In the genomic region with DNA sequence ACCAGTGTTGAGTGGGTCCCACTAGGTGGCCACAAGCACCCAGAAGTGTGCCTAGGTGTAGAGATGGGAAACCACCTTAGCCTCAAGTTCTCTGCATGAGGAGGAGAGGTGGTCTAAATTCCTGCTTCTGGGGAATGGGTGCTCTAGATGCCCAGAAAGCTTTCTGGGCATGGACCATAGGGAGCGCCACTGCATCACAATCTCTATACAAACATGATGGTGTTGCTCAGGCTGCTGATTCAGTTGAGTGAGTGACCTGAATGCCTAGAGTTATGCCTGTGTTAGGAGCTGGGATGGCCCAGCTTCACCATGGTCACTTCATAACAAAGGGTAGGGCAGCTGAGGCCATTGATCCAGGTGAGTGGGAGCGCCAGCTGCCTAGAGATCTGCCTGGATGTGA, we compare ENCODE assay signal across 24 cellular contexts.
"Had no signal": no experiment of that assay in that cellular context is flagged by ENCODE, and none has a peak within 500 bp of the region (broad histone marks: within the 10 kb centered on the region; RNA-seq: fewer than 3 reads in every experiment).

No MANE protein-coding gene starts in this region.

- FAIRE-seq: endothelial cell of umbilical vein, keratinocyte, small intestine had no signal

- DNase-seq: effector CD8-positive, alpha-beta T cell; foreskin keratinocyte; heart left ventricle; left ventricle myocardium superior; lower lobe of right lung; midbrain; naive thymus-derived CD4-positive, alpha-beta T cell; right lobe of liver; small intestine; stimulated activated CD4-positive, alpha-beta T cell treated with anti-CD3 and anti-CD28 coated beads, Interleukin-12 subunit alpha, Interleukin-12 subunit beta, amount 100 ng/mL, for 4 hours; stimulated activated CD4-positive, alpha-beta T cell treated with anti-CD3 and anti-CD28 coated beads, Interleukin-2, amount 100 ng/mL, for 24 hours; stimulated activated CD4-positive, alpha-beta T cell treated with anti-CD3 and anti-CD28 coated beads, Interleukin-4, amount 100 ng/mL, for 24 hours; stimulated activated naive CD4-positive, alpha-beta T cell treated with Interleukin-2 at 50 U/mL for 16 hours; stomach; thyroid gland; trophoblast cell had no signal

- H2AFZ ChIP-seq: hepatocyte, neural progenitor cell, parathyroid adenoma had no signal

- H3K9me3 ChIP-seq: esophagus muscularis mucosa, lower lobe of right lung, right lobe of liver, thyroid gland, vagina had no signal

- H3K9ac ChIP-seq: neural progenitor cell, parathyroid adenoma had no signal

- H3K36me3 ChIP-seq: esophagus muscularis mucosa, gastroesophageal sphincter, heart left ventricle, lower lobe of right lung, neural progenitor cell, right lobe of liver, stomach, thyroid gland, vagina had no signal

- H3K79me2 ChIP-seq: hepatocyte, parathyroid adenoma had no signal

- H3K4me2 ChIP-seq: hepatocyte, neural progenitor cell had no signal

- H3K27ac ChIP-seq: esophagus muscularis mucosa, foreskin keratinocyte, gastroesophageal sphincter, heart left ventricle, hepatocyte, lower lobe of right lung, neural progenitor cell, parathyroid adenoma, right lobe of liver, stomach, thyroid gland, vagina had no signal

- H3K4me3 ChIP-seq: esophagus muscularis mucosa, gastroesophageal sphincter, heart left ventricle, hepatocyte, lower lobe of right lung, neural progenitor cell, right lobe of liver, stomach, thyroid gland, vagina had no signal

- H3K27me3 ChIP-seq: esophagus muscularis mucosa, foreskin keratinocyte, gastroesophageal sphincter, heart left ventricle, hepatocyte, neural progenitor cell, right lobe of liver, stomach, thyroid gland, vagina had no signal

- H3K4me1 ChIP-seq: esophagus muscularis mucosa, foreskin keratinocyte, gastroesophageal sphincter, heart left ventricle, lower lobe of right lung, neural progenitor cell, parathyroid adenoma, right lobe of liver, stomach, thyroid gland, vagina had no signal
